19 cellular contexts compared by ENCODE assay signal in genomic region chr9:87586731-87587355, GRCh38.
DNase-seq lines count a peak whose midpoint lies in the region; ATAC-seq, FAIRE-seq and TF ChIP-seq lines count a peak whose summit lies in the region.
"Had no signal": no experiment of that assay in that cellular context is flagged by ENCODE, and none has a peak within 500 bp of the region (broad histone marks: within the 10 kb centered on the region; RNA-seq: fewer than 3 reads in every experiment).

No MANE protein-coding gene starts in this region.

- 49% methylated on average over 8 of the region's 9 CpGs for WGBS in right lobe of liver (ENCODE audit: insufficient coverage, low coverage, low lambda C conversion rate, missing lambda C conversion rate)
- WGBS in HepG2 (ENCODE audit: low lambda C conversion rate), result 78% methylated on average over 9 of the region's 9 CpGs

- no peak for FAIRE-seq in HepG2 (lab: Jason Lieb, UNC)
- FAIRE-seq: GM18507 had no signal

- intact Hi-C loops in right lobe of liver (cut with DNase I) (no loop called here), HepG2 (cut with micrococcal nuclease; ENCODE audit: unreplicated experiment) (no loop called here)

- CTCF ChIA-PET in HepG2 (lab: Yijun Ruan, JAX; ENCODE audit: low intra/inter-chr PET ratio, low total read pairs), result no interaction called here

- H3K4me2 ChIP-seq in HepG2 (ENCODE audit: low read depth, low read length), result no peak overlapping the region

- no peaks in the 10 kb centered on the region for H3K36me3 ChIP-seq in right lobe of liver
- no peaks in the 10 kb centered on the region; a peak in 1 of 5 replicates for H3K36me3 ChIP-seq in HepG2 (replicated peaks in 1 of 2; ENCODE audit: control insufficient read depth in 1 of 2, insufficient read depth in 2 of 2, low read length in 2 of 2)

- H3K79me2 ChIP-seq in HepG2 (ENCODE audit: insufficient read depth, low read length), result peaks cover 11% of the 10 kb centered on the region

- peak in 3 of 4 donors; percentile 18 to 55 (median 44) for ATAC-seq in right lobe of liver
- no peak for ATAC-seq in HepG2
- peak; percentile 33 for ATAC-seq in left lobe of liver
- ATAC-seq: CD8-positive, alpha-beta T cell had no signal

- no peak for TF ChIP-seq EP300 in HepG2 (IDR thresholded peaks at IDR 0.05; ENCODE audit: low read depth in 2 of 2, low read length in 2 of 2)
- no peak for TF ChIP-seq EP300 in HepG2 (CRISPR knock-in tag; IDR thresholded peaks at IDR 0.05; ENCODE audit: borderline replicate concordance)

- H3K27me3 ChIP-seq in right lobe of liver, result no peaks in the 10 kb centered on the region
- no peaks in the 10 kb centered on the region for H3K27me3 ChIP-seq in HepG2 (ENCODE audit: control insufficient read depth in 1 of 2, insufficient read depth in 2 of 2, low read length in 2 of 2)

- H3K4me3 Mint-ChIP-seq in progenitor cell of endocrine pancreas (ENCODE audit: low read depth), result peak overlapping the region; percentile 3
- H3K4me3 Mint-ChIP-seq in type B pancreatic cell, result no peak overlapping the region
- H3K4me3 Mint-ChIP-seq: CD14-positive monocyte; CD8-positive, alpha-beta T cell; H9 had no signal

- no peaks in the 10 kb centered on the region for H4K20me1 ChIP-seq in HepG2 (ENCODE audit: insufficient read depth, low read length)

- H3K4me1 ChIP-seq in right lobe of liver, result peaks cover 0 to 32% (median 13%) of the 10 kb centered on the region in 4 donors
- H3K4me1 ChIP-seq in HepG2 (ENCODE audit: insufficient read depth, low read length), result peaks cover 33% of the 10 kb centered on the region

- no peaks in the 10 kb centered on the region for H3K9me3 Mint-ChIP-seq in progenitor cell of endocrine pancreas (ENCODE audit: low read depth)
- peaks cover 4% of the 10 kb centered on the region for H3K9me3 Mint-ChIP-seq in type B pancreatic cell
- H3K9me3 Mint-ChIP-seq: CD8-positive, alpha-beta T cell; H9 had no signal

- no peaks in the 10 kb centered on the region for H3K27me3 Mint-ChIP-seq in progenitor cell of endocrine pancreas
- H3K27me3 Mint-ChIP-seq in type B pancreatic cell, result no peaks in the 10 kb centered on the region

- H3K9me3 ChIP-seq in right lobe of liver, result no peaks in the 10 kb centered on the region
- H3K9me3 ChIP-seq in HepG2 (ENCODE audit: low read length), result no peaks in the 10 kb centered on the region

- H3K4me3 ChIP-seq in right lobe of liver (no peak overlapping the region), HepG2 (replicated peaks in 1 of 3; ENCODE audit: insufficient read depth in 1 of 3, low read depth in 2 of 3, low read length in 3 of 3) (no peak overlapping the region)

- no peak for TF ChIP-seq POLR2A in right lobe of liver (IDR thresholded peaks at IDR 0.05)
- TF ChIP-seq POLR2A in HepG2 (IDR thresholded peaks at IDR 0.05; ENCODE audit: insufficient read depth in 1 of 2, low read depth in 2 of 2, low read length in 2 of 2), result no peak

- no peak overlapping the region for H2AFZ ChIP-seq in HepG2 (ENCODE audit: low read length)

- POLR2A ChIA-PET in HepG2 (lab: Yijun Ruan, JAX), result interaction anchor here (2.1 kb wide), 1 partner anchor 26 kb away, joined by 7 read pairs; no protein-coding TSS in a partner anchor

- no peak for DNase-seq in right lobe of liver
- no peak for DNase-seq in HepG2 (ENCODE audit: low spot score)
- DNase-seq in left lobe of liver (ENCODE audit: low spot score), result no peak
- DNase-seq in progenitor cell of endocrine pancreas (ENCODE audit: low spot score, unreplicated experiment), result no peak
- no peak for DNase-seq in type B pancreatic cell (ENCODE audit: extremely low spot score, unreplicated experiment)
- DNase-seq in NK-92 treated with Interleukin-12 subunit alpha and Interleukin-12 subunit beta, amount 100 ng/mL, for 24 hours (lab: John Stamatoyannopoulos, UW), result no peak
- DNase-seq in GM13977 (ENCODE audit: low spot score), result no peak
- no peak for DNase-seq in AG20443 (ENCODE audit: low spot score)
- DNase-seq: 8988T; ACHN; CD8-positive, alpha-beta T cell; COR-L47; DND-41; GDM1; GOT3; H9; IMR-90 had no signal

- TF ChIP-seq RAD21 in HepG2 (CRISPR knock-in tag; IDR thresholded peaks at IDR 0.05), result no peak

- H3K27ac Mint-ChIP-seq in progenitor cell of endocrine pancreas (peak overlapping the region; percentile 92), type B pancreatic cell (peak overlapping the region; percentile 53)
- H3K27ac Mint-ChIP-seq: CD8-positive, alpha-beta T cell; H9 had no signal

- BruUV-seq in HepG2 (replicated peaks; lab: Mats Ljungman, UMichigan), result no TSS peak

- TF ChIP-seq CTCF in right lobe of liver (IDR thresholded peaks at IDR 0.05) (no peak), HepG2 (CRISPR knock-in tag; IDR thresholded peaks at IDR 0.05) (no peak), progenitor cell of endocrine pancreas (IDR thresholded peaks at IDR 0.05; ENCODE audit: unreplicated experiment) (no peak), type B pancreatic cell (conservative IDR thresholded peaks at IDR 0.05) (no peak), GM13977 (IDR thresholded peaks at IDR 0.05; ENCODE audit: extremely low read depth, insufficient read depth, missing control alignments) (no peak)

- in situ Hi-C loops in HepG2 (cut with HindIII; ENCODE audit: extremely low pct_ligation_motif_present, low pct_unique_long_range_greater_than_20kb), result no loop called here
- in situ Hi-C loops in GM13977 (cut with MboI; ENCODE audit: low pct_unique_long_range_greater_than_20kb, low sequenced_read_pairs, unreplicated experiment), result no loop called here

- no peak overlapping the region for H3K9ac ChIP-seq in HepG2 (ENCODE audit: insufficient read depth, low read depth, low read length)

- H3K4me1 Mint-ChIP-seq in progenitor cell of endocrine pancreas (ENCODE audit: low read depth), result peaks cover 44% of the 10 kb centered on the region
- H3K4me1 Mint-ChIP-seq in type B pancreatic cell (ENCODE audit: unreplicated experiment), result peaks cover 46% of the 10 kb centered on the region

- H3K36me3 Mint-ChIP-seq in progenitor cell of endocrine pancreas (ENCODE audit: insufficient read depth) (peaks cover 5% of the 10 kb centered on the region), type B pancreatic cell (peaks cover 11% of the 10 kb centered on the region)
- H3K36me3 Mint-ChIP-seq: CD8-positive, alpha-beta T cell had no signal

- H3K27ac ChIP-seq in right lobe of liver (peak overlapping the region in 1 of 3 donors; percentile 23), HepG2 (ENCODE audit: extremely low read length, insufficient read depth, low read length) (no peak overlapping the region)

TF ChIP-seq in HepG2, 621 proteins besides CTCF, POLR2A, EP300 and RAD21 (continues in another document):
- TF ChIP-seq TAF1 (CRISPR knock-in tag; IDR thresholded peaks at IDR 0.05) (no peak), ZNF615 (CRISPR knock-in tag; IDR thresholded peaks at IDR 0.05; ENCODE audit: borderline replicate concordance) (no peak), NR0B2 (CRISPR knock-in tag; IDR thresholded peaks at IDR 0.05) (no peak), ZBTB4 (CRISPR knock-in tag; IDR thresholded peaks at IDR 0.05; ENCODE audit: borderline replicate concordance) (no peak), ATF2 (CRISPR knock-in tag; IDR thresholded peaks at IDR 0.05) (no peak), TRIM24 (CRISPR knock-in tag; IDR thresholded peaks at IDR 0.05) (no peak), ZNF263 (CRISPR knock-in tag; IDR thresholded peaks at IDR 0.05) (no peak)
